19 cellular contexts compared by ENCODE assay signal in genomic region chr16:84390131-84390785, GRCh38. TPM values are rescaled to one million over a fixed set of nuclear protein-coding genes. Genes with fewer than 3 reads are reported as not detected.
"Had no signal": no experiment of that assay in that cellular context is flagged by ENCODE, and none has a peak within 500 bp of the region (broad histone marks: within the 10 kb centered on the region; RNA-seq: fewer than 3 reads in every experiment).

No MANE protein-coding gene starts in this region.

- H3K27me3 ChIP-seq: colonic mucosa, thyroid gland, uterus had no signal

- H3K27ac ChIP-seq: colonic mucosa, uterus had no signal

- DNase-seq: activated CD4-positive, alpha-beta T cell treated with anti-CD3 and anti-CD28 coated beads, Interleukin-2, amount 10 ng/mL, durations not matched to agents 24 days and 14 days; activated CD4-positive, CD25-positive, alpha-beta regulatory T cell; activated CD8-positive, alpha-beta memory T cell treated with anti-CD3 and anti-CD28 coated beads, Interleukin-2, amount 50 U/mL, for 4 hours; activated CD8-positive, alpha-beta T cell treated with anti-CD3 and anti-CD28 coated beads, Interleukin-2, amount 10 ng/mL, durations not matched to agents 7 days and 5 days; activated gamma-delta T cell treated with Interleukin-2 at 50 U/mL for 16 hours; activated T-cell treated with anti-CD3 and anti-CD28 coated beads, Interleukin-2, amount 50 U/mL, for 72 hours; amniotic stem cell; colonic mucosa; foreskin fibroblast; hippocampal formation; left ventricle myocardium superior; stimulated activated CD4-positive, alpha-beta T cell treated with anti-CD3 and anti-CD28 coated beads, Interleukin-12 subunit alpha, Interleukin-12 subunit beta, amount 100 ng/mL, for 4 hours; thyroid gland; uterus had no signal

- H3K9me3 ChIP-seq: colonic mucosa, thyroid gland, uterus had no signal

- H3K36me3 ChIP-seq: colonic mucosa, thyroid gland, uterus had no signal

- H3K4me3 ChIP-seq: colonic mucosa, thyroid gland, uterus had no signal

- H3K4me1 ChIP-seq: colonic mucosa, uterus had no signal

- FAIRE-seq: TTC549 had no signal

- ATAC-seq: activated CD8-positive, alpha-beta T cell treated with anti-CD3 and anti-CD28 coated beads, Interleukin-2, amount 10 ng/mL, durations not matched to agents 7 days and 5 days; activated T-cell treated with anti-CD3 and anti-CD28 coated beads, Interleukin-2, amount 50 U/mL, for 72 hours; left ventricle myocardium superior; natural killer cell treated with Interleukin-12 subunit alpha and Interleukin-12 subunit beta and Interleukin-15 and Interleukin-18, amount 100 ng/mL, for 72 hours; stimulated activated memory B cell treated with anti-CD40 and anti-IgM and Interleukin-4, amounts not matched to agents 10 μg/mL and 1 μg/mL and 100 μg/mL, for 72 hours had no signal

RNA-seq across cellular contexts. Expression of gene ATP2C2, which starts 21.9 kb away (rescaled TPM):
- total RNA-seq: activated CD4-positive, alpha-beta T cell treated with anti-CD3 and anti-CD28 coated beads, Interleukin-2, amount 10 ng/mL, durations not matched to agents 24 days and 14 days; activated CD8-positive, alpha-beta T cell treated with anti-CD3 and anti-CD28 coated beads, Interleukin-2, amount 10 ng/mL, durations not matched to agents 7 days and 5 days; left ventricle myocardium superior; natural killer cell treated with Interleukin-12 subunit alpha and Interleukin-12 subunit beta and Interleukin-15 and Interleukin-18, amount 100 ng/mL, for 72 hours; osteocyte; pulmonary artery endothelial cell had no signal
